9 cellular contexts compared by ENCODE assay signal in genomic region chr6:155026366-155027045, GRCh38. TPM values are rescaled to one million over a fixed set of nuclear protein-coding genes. Genes with fewer than 3 reads are reported as not detected.
DNase-seq lines count a peak whose midpoint lies in the region; TF ChIP-seq lines count a peak whose summit lies in the region.
"Had no signal": no experiment of that assay in that cellular context is flagged by ENCODE, and none has a peak within 500 bp of the region (broad histone marks: within the 10 kb centered on the region; RNA-seq: fewer than 3 reads in every experiment).

No MANE protein-coding gene starts in this region.

- H3K9me3 ChIP-seq in spleen: no peaks in the 10 kb centered on the region

- no peak for TF ChIP-seq POLR2A in spleen (IDR thresholded peaks at IDR 0.05)

- H3K27ac ChIP-seq in spleen: no peak overlapping the region

- H3K27me3 ChIP-seq in spleen (replicated peaks in 1 of 7): no peaks in the 10 kb centered on the region

- DNase-seq in GM04503 (ENCODE audit: low read depth): peak; percentile 75
- peak; percentile 22 for DNase-seq in NCI-H460 (ENCODE audit: extremely low read depth, low read depth)
- peak; percentile 90 for DNase-seq in epithelial cell of esophagus (ENCODE audit: low read depth)
- peak; percentile 93 for DNase-seq in renal cortical epithelial cell (ENCODE audit: low read depth)
- DNase-seq in NCI-H524 treated with DMSO at 0.1 percent for 48 hours (lab: John Stamatoyannopoulos, UW): no peak
- no peak for DNase-seq in SHP77 treated with DMSO at 0.1 percent for 48 hours (lab: John Stamatoyannopoulos, UW)
- DNase-seq in spleen: no peak
- DNase-seq: activated naive CD4-positive, alpha-beta T cell; left colon had no signal

- intact Hi-C loops in spleen (cut with DNase I; ENCODE audit: low total_unique reads): no loop called here

- H3K36me3 ChIP-seq in spleen: no peaks in the 10 kb centered on the region

- H3K4me3 ChIP-seq in epithelial cell of esophagus (ENCODE audit: low read length): no peak overlapping the region
- H3K4me3 ChIP-seq in spleen: no peak overlapping the region

- TF ChIP-seq CTCF in epithelial cell of esophagus (IDR thresholded peaks at IDR 0.05; ENCODE audit: insufficient read depth, low read depth, low read length, missing control alignments): no peak
- TF ChIP-seq CTCF in spleen (IDR thresholded peaks at IDR 0.05 in 8 of 11, conservative IDR thresholded peaks at IDR 0.05 in 3 of 11): no peak

- H3K4me1 ChIP-seq in spleen: no peaks in the 10 kb centered on the region

- 88 to 98% (median 92%) methylated on average over 6 of the region's 6 CpGs for WGBS in spleen, 5 donors

RNA-seq across cellular contexts. Expression of gene TIAM2, which starts 31.4 kb away (rescaled TPM):
- 2.8 and 3.6 TPM in 2 replicates for total RNA-seq in NCI-H460 (2014; rRNA removed; shearing (Covaris generic))
- polyA plus RNA-seq in NCI-H460 (2014; cell fraction: nucleus; rRNA removed): 0.39 and 1.6 TPM in 2 replicates
- total RNA-seq in renal cortical epithelial cell: 9.7 and 10.8 TPM in 2 replicates
- 10 to 100 TPM in 6 of 7 donors, 1 to 10 TPM in 1; 9.7 to 21.9 (median 13.1) TPM for total RNA-seq in spleen
- 1 to 10 TPM; 4.3 to 5.7 (median 5.4) TPM for polyA plus RNA-seq in spleen

Comparison
In these comparisons a context has a peak if more than half of its experiments do, and no peak if none do; other contexts are left out.
1. DNase-seq: peak in GM04503 (single experiment), NCI-H460 (single experiment), epithelial cell of esophagus (single experiment) and renal cortical epithelial cell (single experiment); none in NCI-H524 treated with DMSO at 0.1 percent for 48 hours (single experiment), SHP77 treated with DMSO at 0.1 percent for 48 hours (single experiment) and spleen (single experiment).